ENCODE assay signal across 16 cellular contexts in genomic region chr10:69508738-69509340, GRCh38.
"Had no signal": no experiment of that assay in that cellular context is flagged by ENCODE, and none has a peak within 500 bp of the region (broad histone marks: within the 10 kb centered on the region; RNA-seq: fewer than 3 reads in every experiment).

No MANE protein-coding gene starts in this region.

- DNase-seq: activated CD4-positive, alpha-beta T cell treated with anti-CD3 and anti-CD28 coated beads for 36 hours; activated CD4-positive, alpha-beta T cell treated with anti-CD3 and anti-CD28 coated beads, Interleukin-2, amount 50 U/mL, for 48 hours; activated naive CD4-positive, alpha-beta T cell; activated naive CD8-positive, alpha-beta T cell treated with anti-CD3 and anti-CD28 coated beads, Interleukin-2, amount 10 ng/mL, durations not matched to agents 7 days and 5 days; activated T-cell treated with anti-CD3 and anti-CD28 coated beads, Interleukin-2, amount 50 U/mL, for 72 hours; amygdala; effector memory CD8-positive, alpha-beta T cell; foreskin fibroblast; left ventricle myocardium inferior; occipital lobe; stimulated activated naive CD8-positive, alpha-beta T cell treated with anti-CD3 and anti-CD28 coated beads, Interleukin-15, Interleukin-2, amounts not matched to agents 100 U/mL and 50 U/mL, for 24 hours; substantia nigra had no signal

- ATAC-seq: effector memory CD8-positive, alpha-beta T cell; stimulated activated naive CD8-positive, alpha-beta T cell treated with anti-CD3 and anti-CD28 coated beads, Interleukin-15, Interleukin-2, amounts not matched to agents 100 U/mL and 50 U/mL, for 24 hours; WTC11 had no signal

- H3K27ac ChIP-seq: cardiac muscle cell, tibial artery, vagina had no signal

- H3K36me3 ChIP-seq: tibial artery, vagina had no signal

- H3K27me3 ChIP-seq: tibial artery, vagina had no signal

- H3K4me3 ChIP-seq: cardiac muscle cell, left ventricle myocardium inferior, tibial artery, vagina had no signal

- H3K9me3 ChIP-seq: left ventricle myocardium inferior, tibial artery, vagina had no signal
